In genomic region chr1:1238702-1239178, GRCh38 we compare ENCODE assay signal across 1 cellular context.
TF ChIP-seq lines count a peak whose summit lies in the region.

No MANE protein-coding gene starts in this region.

TF ChIP-seq in HepG2, 621 proteins besides CTCF, POLR2A, EP300 and RAD21:
- TF ChIP-seq NCOA1 (CRISPR knock-in tag; IDR thresholded peaks at IDR 0.05): no peak
- TF ChIP-seq ZNF737 (CRISPR knock-in tag; IDR thresholded peaks at IDR 0.05; ENCODE audit: borderline replicate concordance): no peak
- TF ChIP-seq TARDBP (CRISPR knock-in tag; IDR thresholded peaks at IDR 0.05): no peak
- TF ChIP-seq ARHGAP35 (CRISPR knock-in tag; IDR thresholded peaks at IDR 0.05; ENCODE audit: borderline replicate concordance): 0 out of 2 replicates have a peak, but pooled peaks have one; percentile 11
- 0 out of 2 replicates have a peak, but pooled peaks have one; percentile 3 for TF ChIP-seq ZNF552 (CRISPR knock-in tag; IDR thresholded peaks at IDR 0.05; ENCODE audit: borderline replicate concordance)
- TF ChIP-seq ZNF337 (CRISPR knock-in tag; IDR thresholded peaks at IDR 0.05; ENCODE audit: borderline replicate concordance, low read depth): peak; percentile 74; the same call in 1 of the 2 replicates
- TF ChIP-seq PITX1 (CRISPR knock-in tag; IDR thresholded peaks at IDR 0.05): 0 out of 2 replicates have a peak, but pooled peaks have one; percentile 3
- 0 out of 2 replicates have a peak, but pooled peaks have one; percentile 12 for TF ChIP-seq ZNF224 (CRISPR knock-in tag; IDR thresholded peaks at IDR 0.05)
- TF ChIP-seq TCF12 (IDR thresholded peaks at IDR 0.05): no peak
- 0 out of 2 replicates have a peak, but pooled peaks have one; percentile 50 for TF ChIP-seq TCF12 (CRISPR knock-in tag; IDR thresholded peaks at IDR 0.05)
- no peak for TF ChIP-seq SATB2 (CRISPR knock-in tag; IDR thresholded peaks at IDR 0.05)
- TF ChIP-seq KLF15 (CRISPR knock-in tag; IDR thresholded peaks at IDR 0.05; ENCODE audit: borderline replicate concordance): no peak
- TF ChIP-seq, protein P1, sequence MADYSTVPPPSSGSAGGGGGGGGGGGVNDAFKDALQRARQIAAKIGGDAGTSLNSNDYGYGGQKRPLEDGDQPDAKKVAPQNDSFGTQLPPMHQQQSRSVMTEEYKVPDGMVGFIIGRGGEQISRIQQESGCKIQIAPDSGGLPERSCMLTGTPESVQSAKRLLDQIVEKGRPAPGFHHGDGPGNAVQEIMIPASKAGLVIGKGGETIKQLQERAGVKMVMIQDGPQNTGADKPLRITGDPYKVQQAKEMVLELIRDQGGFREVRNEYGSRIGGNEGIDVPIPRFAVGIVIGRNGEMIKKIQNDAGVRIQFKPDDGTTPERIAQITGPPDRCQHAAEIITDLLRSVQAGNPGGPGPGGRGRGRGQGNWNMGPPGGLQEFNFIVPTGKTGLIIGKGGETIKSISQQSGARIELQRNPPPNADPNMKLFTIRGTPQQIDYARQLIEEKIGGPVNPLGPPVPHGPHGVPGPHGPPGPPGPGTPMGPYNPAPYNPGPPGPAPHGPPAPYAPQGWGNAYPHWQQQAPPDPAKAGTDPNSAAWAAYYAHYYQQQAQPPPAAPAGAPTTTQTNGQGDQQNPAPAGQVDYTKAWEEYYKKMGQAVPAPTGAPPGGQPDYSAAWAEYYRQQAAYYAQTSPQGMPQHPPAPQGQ (CRISPR knock-in tag; IDR thresholded peaks at IDR 0.05; ENCODE audit: borderline replicate concordance): 0 out of 2 replicates have a peak, but pooled peaks have one; percentile 18
- no peak for TF ChIP-seq ZSCAN25 (CRISPR knock-in tag; IDR thresholded peaks at IDR 0.05)
- 0 out of 2 replicates have a peak, but pooled peaks have one; percentile 9 for TF ChIP-seq ZNF589 (CRISPR knock-in tag; conservative IDR thresholded peaks at IDR 0.05)
- TF ChIP-seq ZNF235 (CRISPR knock-in tag; IDR thresholded peaks at IDR 0.05; ENCODE audit: borderline replicate concordance): peak; percentile 40; the same call in 1 of the 2 replicates
- TF ChIP-seq ZNF775 (CRISPR knock-in tag; IDR thresholded peaks at IDR 0.05; ENCODE audit: borderline replicate concordance): no peak
- TF ChIP-seq ZNF891 (CRISPR knock-in tag; IDR thresholded peaks at IDR 0.05): 0 out of 2 replicates have a peak, but pooled peaks have one; percentile 6
- peak; percentile 34; the same call in 1 of the 2 replicates for TF ChIP-seq ZNF800 (CRISPR knock-in tag; IDR thresholded peaks at IDR 0.05)
- TF ChIP-seq, protein P2, sequence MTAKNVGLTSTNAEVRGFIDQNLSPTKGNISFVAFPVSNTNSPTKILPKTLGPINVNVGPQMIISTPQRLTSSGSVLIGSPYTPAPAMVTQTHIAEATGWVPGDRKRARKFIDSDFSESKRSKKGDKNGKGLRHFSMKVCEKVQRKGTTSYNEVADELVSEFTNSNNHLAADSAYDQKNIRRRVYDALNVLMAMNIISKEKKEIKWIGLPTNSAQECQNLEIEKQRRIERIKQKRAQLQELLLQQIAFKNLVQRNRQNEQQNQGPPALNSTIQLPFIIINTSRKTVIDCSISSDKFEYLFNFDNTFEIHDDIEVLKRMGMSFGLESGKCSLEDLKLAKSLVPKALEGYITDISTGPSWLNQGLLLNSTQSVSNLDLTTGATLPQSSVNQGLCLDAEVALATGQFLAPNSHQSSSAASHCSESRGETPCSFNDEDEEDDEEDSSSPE (CRISPR knock-in tag; IDR thresholded peaks at IDR 0.05): 0 out of 2 replicates have a peak, but pooled peaks have one; percentile 6
- peak; percentile 22; the same call in 1 of the 2 replicates for TF ChIP-seq ZNF274 (CRISPR knock-in tag; IDR thresholded peaks at IDR 0.05)
- 0 out of 2 replicates have a peak, but pooled peaks have one; percentile 17 for TF ChIP-seq CREB3 (CRISPR knock-in tag; IDR thresholded peaks at IDR 0.05)
- 0 out of 2 replicates have a peak, but pooled peaks have one; percentile 20 for TF ChIP-seq HES4 (CRISPR knock-in tag; IDR thresholded peaks at IDR 0.05; ENCODE audit: borderline replicate concordance)
- TF ChIP-seq DPF2 (CRISPR knock-in tag; IDR thresholded peaks at IDR 0.05; ENCODE audit: borderline replicate concordance, low read depth): 0 out of 2 replicates have a peak, but pooled peaks have one; percentile 16
- TF ChIP-seq GLI4 (CRISPR knock-in tag; IDR thresholded peaks at IDR 0.05; ENCODE audit: borderline replicate concordance): 0 out of 2 replicates have a peak, but pooled peaks have one; percentile 3
